Comparison of ENCODE assay signal across 6 cellular contexts in genomic region chr17:4998666-4999428, GRCh38. TPM values are rescaled to one million over a fixed set of nuclear protein-coding genes. Genes with fewer than 3 reads are reported as not detected.
DNase-seq lines count a peak whose midpoint lies in the region; ATAC-seq and TF ChIP-seq lines count a peak whose summit lies in the region.

No MANE protein-coding gene starts in this region.

- H3K4me3 ChIP-seq in A673 (ENCODE audit: low read depth, low read length, poor library complexity, severe bottlenecking): peak overlapping the region; percentile 93
- peak overlapping the region; percentile 58 for H3K4me3 ChIP-seq in NB4 (ENCODE audit: low read depth, low read length)
- peak overlapping the region; percentile 66 to 100 (median 94) for H3K4me3 ChIP-seq in heart left ventricle
- peak overlapping the region; percentile 97 for H3K4me3 ChIP-seq in thoracic aorta

- TF ChIP-seq CTCF in A673 (conservative IDR thresholded peaks at IDR 0.05; ENCODE audit: low read depth, low read length) (no peak), NB4 (IDR thresholded peaks at IDR 0.05; ENCODE audit: low read depth, low read length) (no peak), heart left ventricle (IDR thresholded peaks at IDR 0.05) (no peak), thoracic aorta (IDR thresholded peaks at IDR 0.05) (no peak)

- ATAC-seq in heart left ventricle: peak in 1 of 4 donors; percentile 13
- ATAC-seq in thoracic aorta (ENCODE audit: insufficient number of reproducible peaks, low FRiP score, low read depth): no peak

- H3K9me3 ChIP-seq in A673 (ENCODE audit: low read depth, low read length, poor library complexity, severe bottlenecking): no peaks in the 10 kb centered on the region
- H3K9me3 ChIP-seq in heart left ventricle: no peaks in the 10 kb centered on the region
- H3K9me3 ChIP-seq in thoracic aorta: no peaks in the 10 kb centered on the region

- CTCF ChIA-PET in A673 (lab: Charles Lee): no interaction called here

- H3K27me3 ChIP-seq in A673 (replicated peaks; ENCODE audit: insufficient read depth, low read depth, low read length, poor library complexity) (no peaks in the 10 kb centered on the region), heart left ventricle (no peaks in the 10 kb centered on the region), thoracic aorta (replicated peaks; ENCODE audit: insufficient read depth) (no peaks in the 10 kb centered on the region)

- no peak for TF ChIP-seq POLR2A in NB4 (IDR thresholded peaks at IDR 0.05; ENCODE audit: extremely low read depth, insufficient read length)
- no peak for TF ChIP-seq POLR2A in heart left ventricle (IDR thresholded peaks at IDR 0.05)

- WGBS in heart left ventricle, 4 donors: 8 to 13% (median 13%) methylated on average over 10 to 14 of the region's 14 CpGs

- BruUV-seq in A673 (replicated peaks; lab: Mats Ljungman, UMichigan): no TSS peak

- intact Hi-C loops in A673 (cut with micrococcal nuclease; ENCODE audit: unreplicated experiment) (no loop called here), heart left ventricle (cut with DNase I) (loop anchor here in 2 of 10 donors (5.0 kb wide), 2 partner anchors 57 to 62 kb away; partner anchors contain the start of genes RNF167 (in 1 of the 2) and SLC25A11 (in 1 of the 2))

- DNase-seq in A673 (ENCODE audit: low spot score): no peak
- no peak for DNase-seq in NB4 (ENCODE audit: low read depth)
- DNase-seq in heart left ventricle: peak in 3 of 5 donors; percentile 29 to 58 (median 50)
- DNase-seq in thoracic aorta (ENCODE audit: low spot score): no peak
- no peak for DNase-seq in NCI-H1417 (lab: John Stamatoyannopoulos, UW)
- no peak for DNase-seq in NCI-H1930 (lab: John Stamatoyannopoulos, UW)

- peak overlapping the region; percentile 92 for H3K27ac ChIP-seq in A673 (ENCODE audit: low read depth, low read length, poor library complexity, severe bottlenecking)
- H3K27ac ChIP-seq in heart left ventricle: peak overlapping the region; percentile 92 to 99 (median 95)
- peak overlapping the region; percentile 92 to 95 for H3K27ac ChIP-seq in thoracic aorta

- H3K36me3 ChIP-seq in A673 (ENCODE audit: insufficient read depth, low read length, poor library complexity, severe bottlenecking): peaks cover 6% of the 10 kb centered on the region
- peaks cover 0 to 32% (median 30%) of the 10 kb centered on the region in 9 donors for H3K36me3 ChIP-seq in heart left ventricle
- peaks cover 28% of the 10 kb centered on the region for H3K36me3 ChIP-seq in thoracic aorta

- H3K4me1 ChIP-seq in A673 (ENCODE audit: insufficient read depth, low read length, poor library complexity, severe bottlenecking): peaks cover 28% of the 10 kb centered on the region
- H3K4me1 ChIP-seq in heart left ventricle: peaks cover 0 to 41% (median 31%) of the 10 kb centered on the region in 12 donors
- peaks cover 16 to 32% of the 10 kb centered on the region in 2 donors for H3K4me1 ChIP-seq in thoracic aorta (ENCODE audit: control insufficient read depth in 1 of 2, low read depth in 2 of 2)

- POLR2A ChIA-PET in A673 (lab: Charles Lee; ENCODE audit: low non-redundant PET): no interaction called here

RNA-seq across cellular contexts. Expression of gene KIF1C, which starts 1.1 kb away (rescaled TPM):
- 92.6 and 95.9 TPM in 2 replicates for total RNA-seq in A673 (2021)
- 100 to 1,000 TPM; 335 to 868 (median 539) TPM for total RNA-seq in heart left ventricle
- polyA plus RNA-seq in heart left ventricle: 100 to 1,000 TPM; 210 to 384 TPM
- total RNA-seq in thoracic aorta: 100 to 1,000 TPM; 113 to 152 TPM

RNA-seq across cellular contexts. Expression of gene INCA1, which starts 1.5 kb away (rescaled TPM):
- total RNA-seq in A673 (2021): 0.62 and 0.72 TPM in 2 replicates
- total RNA-seq in heart left ventricle: 1 to 10 TPM in 8 of 9 donors, under 1 TPM in 1; 0.75 to 4.0 (median 2.7) TPM
- 1 to 10 TPM in 1 of 2 donors, under 1 TPM in 1; 0.64 to 5.1 TPM for polyA plus RNA-seq in heart left ventricle
- 1 to 10 TPM in 1 of 2 donors, not detected in 1; 1.2 TPM for total RNA-seq in thoracic aorta

RNA-seq across cellular contexts. Expression of gene CAMTA2, which starts 11.4 kb away (rescaled TPM):
- total RNA-seq in A673 (2021) (16.3 and 24.8 TPM in 2 replicates), heart left ventricle (100 to 1,000 TPM in 1 of 9 donors, 10 to 100 TPM in 8; 25.2 to 108 (median 32.4) TPM), thoracic aorta (10 to 100 TPM; 31.3 to 34.0 TPM)
- 10 to 100 TPM; 41.7 to 59.4 TPM for polyA plus RNA-seq in heart left ventricle

RNA-seq across cellular contexts. Expression of gene SPAG7, which starts 31.2 kb away (rescaled TPM):
- total RNA-seq in A673 (2021): 74.8 and 88.9 TPM in 2 replicates
- 100 to 1,000 TPM in 6 of 9 donors, 10 to 100 TPM in 3; 88.7 to 149 (median 125) TPM for total RNA-seq in heart left ventricle
- polyA plus RNA-seq in heart left ventricle: 100 to 1,000 TPM; 118 to 192 TPM
- 10 to 100 TPM; 32.3 to 43.1 TPM for total RNA-seq in thoracic aorta

RNA-seq across cellular contexts. Expression of gene SLC52A1, which starts 36.4 kb away (rescaled TPM):
- not detected in 2 replicates for total RNA-seq in A673 (2021)
- under 1 TPM in 1 of 9 donors, not detected in 8; 0.12 TPM for total RNA-seq in heart left ventricle
- not detected for polyA plus RNA-seq in heart left ventricle
- not detected for total RNA-seq in thoracic aorta

Comparison
In these comparisons a context has a peak if more than half of its experiments do, and no peak if none do; other contexts are left out.
1. DNase-seq: peak in heart left ventricle (3 of 5); none in A673 (single experiment), NB4 (single experiment), thoracic aorta (single experiment), NCI-H1417 (0 of 3) and NCI-H1930 (0 of 2).
2. Peak in every context shown above with its lines, with median percentiles within 50 percentile points of each other: H3K27ac ChIP-seq and H3K4me3 ChIP-seq.